In the genomic region with DNA sequence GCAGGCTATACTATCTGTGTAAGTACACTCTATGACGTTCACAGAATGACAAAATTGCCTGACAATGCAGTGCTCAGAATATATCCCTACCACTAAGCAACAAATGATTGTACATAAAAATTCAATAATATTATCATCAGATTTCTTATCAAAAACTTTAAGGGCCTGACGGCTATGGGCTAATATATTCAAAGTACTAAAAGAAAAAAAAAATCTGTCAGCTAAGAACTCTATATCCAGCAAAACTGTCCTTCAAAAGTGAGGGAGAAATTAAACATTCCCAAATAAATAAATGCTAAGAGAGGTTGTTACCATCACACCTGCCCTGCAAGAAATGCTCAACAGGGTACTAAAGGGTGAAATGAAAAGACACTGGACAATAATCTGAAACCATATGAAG, we compare ENCODE assay signal across 3 cellular contexts.
"Had no signal": no experiment of that assay in that cellular context is flagged by ENCODE, and none has a peak within 500 bp of the region (broad histone marks: within the 10 kb centered on the region; RNA-seq: fewer than 3 reads in every experiment).

No MANE protein-coding gene starts in this region.

- ATAC-seq: GM12878 had no signal

- DNase-seq: GDM1, GF-D8 had no signal

- H3K4me3 ChIP-seq: GM12878 had no signal
